ENCODE assay signal across 11 cellular contexts in genomic region chr5:31962928-31963327, GRCh38.
DNase-seq lines count a peak whose midpoint lies in the region; ATAC-seq and TF ChIP-seq lines count a peak whose summit lies in the region.
"Had no signal": no experiment of that assay in that cellular context is flagged by ENCODE, and none has a peak within 500 bp of the region (broad histone marks: within the 10 kb centered on the region; RNA-seq: fewer than 3 reads in every experiment).

No MANE protein-coding gene starts in this region.

- no peaks in the 10 kb centered on the region for H3K36me3 Mint-ChIP-seq in nephron progenitor cell (ENCODE audit: low read depth)
- no peaks in the 10 kb centered on the region for H3K36me3 Mint-ChIP-seq in activated T-helper 1 cell treated with anti-CD3 and anti-CD28 coated beads, Interleukin-12 subunit alpha, Interleukin-12 subunit beta, Interleukin-2, Interleukin-4 antibody, amounts not matched to agents 30 ng/mL and 10 ng/mL and 1 ng/mL, durations not matched to agents 14 hours and 24 hours and 36 hours (ENCODE audit: low read depth)

- TF ChIP-seq CTCF in foreskin keratinocyte (conservative IDR thresholded peaks at IDR 0.05) (no peak), nephron progenitor cell (IDR thresholded peaks at IDR 0.05) (no peak)

- ATAC-seq in Right ventricle myocardium inferior (peak; percentile 14), foreskin keratinocyte (peak; percentile 31), GM19452 (IDR thresholded peaks at IDR 0.05; ENCODE audit: unreplicated experiment) (no peak), GM18870 (IDR thresholded peaks at IDR 0.05; ENCODE audit: unreplicated experiment) (no peak)

- H3K27me3 ChIP-seq in foreskin keratinocyte = no peaks in the 10 kb centered on the region
- H3K27me3 ChIP-seq: pancreas had no signal

- peaks cover 31% of the 10 kb centered on the region for H3K4me1 Mint-ChIP-seq in nephron progenitor cell
- no peaks in the 10 kb centered on the region for H3K4me1 Mint-ChIP-seq in activated T-helper 1 cell treated with anti-CD3 and anti-CD28 coated beads, Interleukin-12 subunit alpha, Interleukin-12 subunit beta, Interleukin-2, Interleukin-4 antibody, amounts not matched to agents 30 ng/mL and 10 ng/mL and 1 ng/mL, durations not matched to agents 14 hours and 24 hours and 36 hours (ENCODE audit: low read depth)

- peak overlapping the region; percentile 1 for H3K4me3 Mint-ChIP-seq in nephron progenitor cell
- no peak overlapping the region for H3K4me3 Mint-ChIP-seq in activated T-helper 1 cell treated with anti-CD3 and anti-CD28 coated beads, Interleukin-12 subunit alpha, Interleukin-12 subunit beta, Interleukin-2, Interleukin-4 antibody, amounts not matched to agents 30 ng/mL and 10 ng/mL and 1 ng/mL, durations not matched to agents 14 hours and 24 hours and 36 hours

- no peak overlapping the region for H3K27ac ChIP-seq in foreskin keratinocyte
- H3K27ac ChIP-seq: pancreas had no signal

- intact Hi-C loops in Right ventricle myocardium inferior (cut with DNase I) (loop anchor here (5.0 kb wide), 1 partner anchor 64 kb away; no protein-coding TSS in a partner anchor), cardiac septum (cut with DNase I) (loop anchor here (5.0 kb wide), 1 partner anchor 64 kb away; no protein-coding TSS in a partner anchor)
- intact Hi-C loops in activated T-helper 1 cell treated with anti-CD3 and anti-CD28 coated beads, Interleukin-12 subunit alpha, Interleukin-12 subunit beta, Interleukin-2, Interleukin-4 antibody, amounts not matched to agents 30 ng/mL and 10 ng/mL and 1 ng/mL, durations not matched to agents 14 hours and 24 hours and 36 hours (cut with micrococcal nuclease) = no loop called here

- DNase-seq in Right ventricle myocardium inferior (ENCODE audit: missing footprints) = no peak
- DNase-seq in cardiac septum (ENCODE audit: low spot score) = no peak
- peak in 1 of 2 donors; percentile 54 for DNase-seq in foreskin keratinocyte
- DNase-seq in nephron progenitor cell = no peak
- DNase-seq in NCI-H2171 (lab: John Stamatoyannopoulos, UW) = no peak
- DNase-seq in activated T-helper 1 cell treated with anti-CD3 and anti-CD28 coated beads, Interleukin-12 subunit alpha, Interleukin-12 subunit beta, Interleukin-2, Interleukin-4 antibody, amounts not matched to agents 30 ng/mL and 10 ng/mL and 1 ng/mL, durations not matched to agents 14 hours and 24 hours and 36 hours (ENCODE audit: low spot score) = no peak
- DNase-seq: central memory CD4-positive, alpha-beta T cell; pancreas; stimulated activated CD4-positive, alpha-beta T cell treated with anti-CD3 and anti-CD28 coated beads, Interleukin-4, amount 100 ng/mL, for 24 hours had no signal

- H3K27ac Mint-ChIP-seq in nephron progenitor cell = peak overlapping the region; percentile 34
- H3K27ac Mint-ChIP-seq in activated T-helper 1 cell treated with anti-CD3 and anti-CD28 coated beads, Interleukin-12 subunit alpha, Interleukin-12 subunit beta, Interleukin-2, Interleukin-4 antibody, amounts not matched to agents 30 ng/mL and 10 ng/mL and 1 ng/mL, durations not matched to agents 14 hours and 24 hours and 36 hours = no peak overlapping the region

- H3K9me3 Mint-ChIP-seq in nephron progenitor cell = no peaks in the 10 kb centered on the region
- no peaks in the 10 kb centered on the region for H3K9me3 Mint-ChIP-seq in activated T-helper 1 cell treated with anti-CD3 and anti-CD28 coated beads, Interleukin-12 subunit alpha, Interleukin-12 subunit beta, Interleukin-2, Interleukin-4 antibody, amounts not matched to agents 30 ng/mL and 10 ng/mL and 1 ng/mL, durations not matched to agents 14 hours and 24 hours and 36 hours

- H3K27me3 Mint-ChIP-seq in nephron progenitor cell (ENCODE audit: low read depth, poor library complexity) = peaks cover 15% of the 10 kb centered on the region
- H3K27me3 Mint-ChIP-seq in activated T-helper 1 cell treated with anti-CD3 and anti-CD28 coated beads, Interleukin-12 subunit alpha, Interleukin-12 subunit beta, Interleukin-2, Interleukin-4 antibody, amounts not matched to agents 30 ng/mL and 10 ng/mL and 1 ng/mL, durations not matched to agents 14 hours and 24 hours and 36 hours (ENCODE audit: insufficient read depth) = peaks cover 6% of the 10 kb centered on the region

- peaks cover 14% of the 10 kb centered on the region for H3K4me1 ChIP-seq in foreskin keratinocyte
- H3K4me1 ChIP-seq: pancreas had no signal

Comparison
In these comparisons a context has a peak if more than half of its experiments do, and no peak if none do; other contexts are left out.
1. ATAC-seq: peak in Right ventricle myocardium inferior (single experiment) and foreskin keratinocyte (single experiment); none in GM19452 (single experiment) and GM18870 (single experiment).